25 cellular contexts compared by ENCODE assay signal in genomic region chr12:51484119-51484518, GRCh38. TPM values are rescaled to one million over a fixed set of nuclear protein-coding genes. Genes with fewer than 3 reads are reported as not detected.
DNase-seq lines count a peak whose midpoint lies in the region; ATAC-seq and TF ChIP-seq lines count a peak whose summit lies in the region.
"Had no signal": no experiment of that assay in that cellular context is flagged by ENCODE, and none has a peak within 500 bp of the region (broad histone marks: within the 10 kb centered on the region; RNA-seq: fewer than 3 reads in every experiment).

No MANE protein-coding gene starts in this region.

- H3K9me3 ChIP-seq in KOPT-K1 (ENCODE audit: insufficient read depth, low read length, poor library complexity, severe bottlenecking) (no peaks in the 10 kb centered on the region), esophagus squamous epithelium (no peaks in the 10 kb centered on the region)
- H3K9me3 ChIP-seq: BE2C, gastrocnemius medialis, prostate gland, sigmoid colon, upper lobe of left lung had no signal

- DNase-seq in activated naive CD4-positive, alpha-beta T cell treated with anti-CD3 and anti-CD28 coated beads for 36 hours = peak; percentile 6
- DNase-seq in activated naive CD4-positive, alpha-beta T cell treated with anti-CD3 and anti-CD28 coated beads, Interleukin-2, amount 50 U/mL, for 16 hours = no peak
- no peak for DNase-seq in activated T-helper 1 cell treated with anti-CD3 and anti-CD28 coated beads, Interleukin-12 subunit alpha, Interleukin-12 subunit beta, Interleukin-2, Interleukin-4 antibody, amounts not matched to agents 30 ng/mL and 10 ng/mL and 1 ng/mL, durations not matched to agents 14 hours and 24 hours and 36 hours (ENCODE audit: low spot score)
- DNase-seq in natural killer cell (no peak), endothelial cell (ENCODE audit: low spot score) (no peak), esophagus squamous epithelium (lab: John Stamatoyannopoulos, UW) (no peak)
- DNase-seq: activated CD8-positive, alpha-beta memory T cell treated with anti-CD3 and anti-CD28 coated beads, Interleukin-2, amount 50 U/mL, for 48 hours; BE2C; gastrocnemius medialis; GOT3; left colon; mesenchymal stem cell; NCI-H1436; NCI-H2081 treated with DMSO at 0.1 percent for 48 hours; sigmoid colon; stimulated activated CD4-positive, alpha-beta T cell treated with anti-CD3 and anti-CD28 coated beads, Interleukin-4, amount 100 ng/mL, for 24 hours; upper lobe of left lung had no signal

- H3K27me3 ChIP-seq in esophagus squamous epithelium = no peaks in the 10 kb centered on the region
- H3K27me3 ChIP-seq: BE2C, gastrocnemius medialis, hepatocyte, sigmoid colon, upper lobe of left lung had no signal

- no peaks in the 10 kb centered on the region for H3K4me1 ChIP-seq in esophagus squamous epithelium
- H3K4me1 ChIP-seq: BE2C, gastrocnemius medialis, prostate gland, sigmoid colon, upper lobe of left lung had no signal

- no peak for TF ChIP-seq POLR2A in esophagus squamous epithelium (IDR thresholded peaks at IDR 0.05)

- CTCF ChIA-PET in activated naive CD4-positive, alpha-beta T cell treated with anti-CD3 and anti-CD28 coated beads for 36 hours (lab: Charles Lee) = interaction anchor here (2.1 kb wide), 1 partner anchor 38 kb away, joined by 6 read pairs; no protein-coding TSS in a partner anchor

- H3K9me3 Mint-ChIP-seq in activated naive CD4-positive, alpha-beta T cell treated with anti-CD3 and anti-CD28 coated beads for 36 hours = no peaks in the 10 kb centered on the region
- H3K9me3 Mint-ChIP-seq in activated T-helper 1 cell treated with anti-CD3 and anti-CD28 coated beads, Interleukin-12 subunit alpha, Interleukin-12 subunit beta, Interleukin-2, Interleukin-4 antibody, amounts not matched to agents 30 ng/mL and 10 ng/mL and 1 ng/mL, durations not matched to agents 14 hours and 24 hours and 36 hours = no peaks in the 10 kb centered on the region
- H3K9me3 Mint-ChIP-seq in natural killer cell = no peaks in the 10 kb centered on the region
- H3K9me3 Mint-ChIP-seq in endothelial cell (ENCODE audit: unreplicated experiment) = no peaks in the 10 kb centered on the region
- H3K9me3 Mint-ChIP-seq: stimulated activated effector memory CD8-positive, alpha-beta T cell treated with anti-CD3 and anti-CD28 coated beads, Interleukin-12 subunit alpha, Interleukin-12 subunit beta, amount 100 ng/mL, for 72 hours had no signal

- TF ChIP-seq CTCF in natural killer cell (IDR thresholded peaks at IDR 0.05) (no peak), endothelial cell (IDR thresholded peaks at IDR 0.05; ENCODE audit: unreplicated experiment) (no peak), esophagus squamous epithelium (IDR thresholded peaks at IDR 0.05) (no peak)

- intact Hi-C loops in activated naive CD4-positive, alpha-beta T cell treated with anti-CD3 and anti-CD28 coated beads for 36 hours (cut with micrococcal nuclease) = loop anchor here (5.0 kb wide), 1 partner anchor 108 kb away; the partner anchor contains the start of gene SCN8A
- intact Hi-C loops in activated T-helper 1 cell treated with anti-CD3 and anti-CD28 coated beads, Interleukin-12 subunit alpha, Interleukin-12 subunit beta, Interleukin-2, Interleukin-4 antibody, amounts not matched to agents 30 ng/mL and 10 ng/mL and 1 ng/mL, durations not matched to agents 14 hours and 24 hours and 36 hours (cut with micrococcal nuclease) = loop anchor here (5.0 kb wide), 4 partner anchors 42 to 117 kb away; partner anchors contain the start of gene SLC4A8
- intact Hi-C loops in natural killer cell (cut with micrococcal nuclease) (no loop called here), esophagus squamous epithelium (cut with DNase I) (no loop called here)

- H3K36me3 ChIP-seq in KOPT-K1 (ENCODE audit: insufficient read depth, low read length) (no peaks in the 10 kb centered on the region), esophagus squamous epithelium (no peaks in the 10 kb centered on the region)
- H3K36me3 ChIP-seq: gastrocnemius medialis, prostate gland, sigmoid colon, upper lobe of left lung had no signal

- 80 to 97% methylated on average over 3 of the region's 3 CpGs for WGBS in esophagus squamous epithelium, 2 donors

- peak overlapping the region; percentile 15 for H3K27ac Mint-ChIP-seq in activated naive CD4-positive, alpha-beta T cell treated with anti-CD3 and anti-CD28 coated beads for 36 hours
- peak overlapping the region; percentile 67 for H3K27ac Mint-ChIP-seq in activated T-helper 1 cell treated with anti-CD3 and anti-CD28 coated beads, Interleukin-12 subunit alpha, Interleukin-12 subunit beta, Interleukin-2, Interleukin-4 antibody, amounts not matched to agents 30 ng/mL and 10 ng/mL and 1 ng/mL, durations not matched to agents 14 hours and 24 hours and 36 hours
- H3K27ac Mint-ChIP-seq in natural killer cell (peak overlapping the region in 1 of 2 donors; percentile 89), endothelial cell (ENCODE audit: unreplicated experiment) (no peak overlapping the region)

- H3K4me1 Mint-ChIP-seq in activated naive CD4-positive, alpha-beta T cell treated with anti-CD3 and anti-CD28 coated beads for 36 hours (ENCODE audit: low read depth) = peaks cover 40% of the 10 kb centered on the region
- H3K4me1 Mint-ChIP-seq in activated T-helper 1 cell treated with anti-CD3 and anti-CD28 coated beads, Interleukin-12 subunit alpha, Interleukin-12 subunit beta, Interleukin-2, Interleukin-4 antibody, amounts not matched to agents 30 ng/mL and 10 ng/mL and 1 ng/mL, durations not matched to agents 14 hours and 24 hours and 36 hours (ENCODE audit: low read depth) = peaks cover 47% of the 10 kb centered on the region
- H3K4me1 Mint-ChIP-seq in natural killer cell (peaks cover 22 to 23% of the 10 kb centered on the region in 2 donors), endothelial cell (ENCODE audit: unreplicated experiment) (peaks cover 7% of the 10 kb centered on the region)

- no peaks in the 10 kb centered on the region for H3K27me3 Mint-ChIP-seq in activated naive CD4-positive, alpha-beta T cell treated with anti-CD3 and anti-CD28 coated beads for 36 hours (ENCODE audit: low read depth)
- H3K27me3 Mint-ChIP-seq in activated T-helper 1 cell treated with anti-CD3 and anti-CD28 coated beads, Interleukin-12 subunit alpha, Interleukin-12 subunit beta, Interleukin-2, Interleukin-4 antibody, amounts not matched to agents 30 ng/mL and 10 ng/mL and 1 ng/mL, durations not matched to agents 14 hours and 24 hours and 36 hours (ENCODE audit: insufficient read depth) = peaks cover 4% of the 10 kb centered on the region
- no peaks in the 10 kb centered on the region for H3K27me3 Mint-ChIP-seq in natural killer cell (ENCODE audit: low read depth in 2 of 2)
- H3K27me3 Mint-ChIP-seq in endothelial cell (ENCODE audit: unreplicated experiment) = no peaks in the 10 kb centered on the region

- no peak overlapping the region for H3K4me3 ChIP-seq in esophagus squamous epithelium
- H3K4me3 ChIP-seq: gastrocnemius medialis, hepatocyte, prostate gland, sigmoid colon, upper lobe of left lung had no signal

- no peak overlapping the region for H3K4me3 Mint-ChIP-seq in activated naive CD4-positive, alpha-beta T cell treated with anti-CD3 and anti-CD28 coated beads for 36 hours
- H3K4me3 Mint-ChIP-seq in activated T-helper 1 cell treated with anti-CD3 and anti-CD28 coated beads, Interleukin-12 subunit alpha, Interleukin-12 subunit beta, Interleukin-2, Interleukin-4 antibody, amounts not matched to agents 30 ng/mL and 10 ng/mL and 1 ng/mL, durations not matched to agents 14 hours and 24 hours and 36 hours = peak overlapping the region; percentile 60
- H3K4me3 Mint-ChIP-seq in natural killer cell (peak overlapping the region; percentile 32), endothelial cell (ENCODE audit: unreplicated experiment) (no peak overlapping the region)

- no peak for ATAC-seq in natural killer cell
- no peak for ATAC-seq in HG03196 (IDR thresholded peaks at IDR 0.05; ENCODE audit: unreplicated experiment)
- ATAC-seq: gastrocnemius medialis; left colon; stimulated activated effector memory CD8-positive, alpha-beta T cell treated with anti-CD3 and anti-CD28 coated beads, Interleukin-12 subunit alpha, Interleukin-12 subunit beta, amount 100 ng/mL, for 72 hours had no signal

- H3K27ac ChIP-seq in KOPT-K1 (ENCODE audit: low read depth, low read length, poor library complexity, severe bottlenecking) (peak overlapping the region; percentile 83), esophagus squamous epithelium (no peak overlapping the region)
- H3K27ac ChIP-seq: gastrocnemius medialis, hepatocyte, HL-60, KMS-11, prostate gland, RWPE1, sigmoid colon, upper lobe of left lung had no signal

- H3K36me3 Mint-ChIP-seq in activated naive CD4-positive, alpha-beta T cell treated with anti-CD3 and anti-CD28 coated beads for 36 hours (ENCODE audit: low read depth) = no peaks in the 10 kb centered on the region
- H3K36me3 Mint-ChIP-seq in activated T-helper 1 cell treated with anti-CD3 and anti-CD28 coated beads, Interleukin-12 subunit alpha, Interleukin-12 subunit beta, Interleukin-2, Interleukin-4 antibody, amounts not matched to agents 30 ng/mL and 10 ng/mL and 1 ng/mL, durations not matched to agents 14 hours and 24 hours and 36 hours (ENCODE audit: low read depth) = peaks cover 5% of the 10 kb centered on the region
- no peaks in the 10 kb centered on the region for H3K36me3 Mint-ChIP-seq in natural killer cell
- H3K36me3 Mint-ChIP-seq in endothelial cell (ENCODE audit: low read depth, unreplicated experiment) = no peaks in the 10 kb centered on the region
- H3K36me3 Mint-ChIP-seq: stimulated activated effector memory CD8-positive, alpha-beta T cell treated with anti-CD3 and anti-CD28 coated beads, Interleukin-12 subunit alpha, Interleukin-12 subunit beta, amount 100 ng/mL, for 72 hours had no signal

RNA-seq across cellular contexts. Expression of gene SLC4A8, which starts 59.5 kb away (rescaled TPM):
- total RNA-seq in activated naive CD4-positive, alpha-beta T cell treated with anti-CD3 and anti-CD28 coated beads for 36 hours = 1 to 10 TPM in 1 of 2 experiments, under 1 TPM in 1; 0.89 to 1.8 TPM
- total RNA-seq in activated T-helper 1 cell treated with anti-CD3 and anti-CD28 coated beads, Interleukin-12 subunit alpha, Interleukin-12 subunit beta, Interleukin-2, Interleukin-4 antibody, amounts not matched to agents 30 ng/mL and 10 ng/mL and 1 ng/mL, durations not matched to agents 14 hours and 24 hours and 36 hours = 2.4 and 2.6 TPM in 2 replicates
- total RNA-seq in natural killer cell (10 to 100 TPM in 2 of 3 donors, 1 to 10 TPM in 1; 9.8 to 19.2 (median 13.6) TPM), endothelial cell (ENCODE audit: unreplicated experiment) (16.7 TPM), esophagus squamous epithelium (under 1 TPM; 0.04 to 0.22 (median 0.15) TPM)

Comparison
In these comparisons a context has a peak if more than half of its experiments do, and no peak if none do; other contexts are left out.
1. H3K4me3 Mint-ChIP-seq: peak in activated T-helper 1 cell treated with anti-CD3 and anti-CD28 coated beads, Interleukin-12 subunit alpha, Interleukin-12 subunit beta, Interleukin-2, Interleukin-4 antibody, amounts not matched to agents 30 ng/mL and 10 ng/mL and 1 ng/mL, durations not matched to agents 14 hours and 24 hours and 36 hours (single experiment) and natural killer cell (single experiment); none in activated naive CD4-positive, alpha-beta T cell treated with anti-CD3 and anti-CD28 coated beads for 36 hours (single experiment) and endothelial cell (single experiment).
2. intact Hi-C loops: an anchor here in activated naive CD4-positive, alpha-beta T cell treated with anti-CD3 and anti-CD28 coated beads for 36 hours (5.0 kb wide) and activated T-helper 1 cell treated with anti-CD3 and anti-CD28 coated beads, Interleukin-12 subunit alpha, Interleukin-12 subunit beta, Interleukin-2, Interleukin-4 antibody, amounts not matched to agents 30 ng/mL and 10 ng/mL and 1 ng/mL, durations not matched to agents 14 hours and 24 hours and 36 hours (5.0 kb wide); none called in natural killer cell and esophagus squamous epithelium.